Comparison of ENCODE assay signal across 33 cellular contexts in the genomic region with DNA sequence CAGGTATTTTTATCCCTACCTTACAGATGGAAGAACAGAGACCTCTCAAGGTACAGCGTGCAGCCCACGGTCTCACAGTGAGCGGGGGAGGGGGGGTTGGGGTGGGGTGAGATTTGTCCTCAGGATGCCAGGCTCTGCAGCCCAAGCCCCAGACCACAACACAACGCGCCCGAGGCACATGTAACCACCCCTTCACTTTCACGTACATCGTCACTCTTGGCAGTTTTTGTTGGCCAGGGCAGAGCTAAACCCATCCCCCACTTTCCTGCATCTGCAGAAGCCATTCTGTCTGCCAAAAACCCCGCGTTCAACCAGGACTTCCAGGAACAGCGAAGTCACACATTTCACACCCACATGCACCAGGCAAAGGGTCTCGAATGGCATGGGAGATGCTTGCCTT. TPM values are rescaled to one million over a fixed set of nuclear protein-coding genes. Genes with fewer than 3 reads are reported as not detected.
"Had no signal": no experiment of that assay in that cellular context is flagged by ENCODE, and none has a peak within 500 bp of the region (broad histone marks: within the 10 kb centered on the region; RNA-seq: fewer than 3 reads in every experiment).

No MANE protein-coding gene starts in this region.

- H3K4me3 ChIP-seq: stomach, suprapubic skin, testis, thoracic aorta, thyroid gland, tibial artery, tibial nerve, transverse colon, upper lobe of left lung, upper lobe of right lung, uterus, vagina had no signal

- DNase-seq: stimulated activated CD4-positive, alpha-beta T cell treated with anti-CD3 and anti-CD28 coated beads, Interleukin-2, amount 100 ng/mL, for 48 hours; stimulated activated CD4-positive, alpha-beta T cell treated with anti-CD3 and anti-CD28 coated beads, Interleukin-4, amount 100 ng/mL, for 1 hour; stimulated activated CD4-positive, alpha-beta T cell treated with anti-CD3 and anti-CD28 coated beads, Interleukin-4, amount 100 ng/mL, for 24 hours; stimulated activated CD4-positive, alpha-beta T cell treated with anti-CD3 and anti-CD28 coated beads, Interleukin-4, amount 100 ng/mL, for 4 hours; stimulated activated CD8-positive, alpha-beta memory T cell treated with anti-CD3 and anti-CD28 coated beads, Interleukin-4, amount 100 ng/mL, for 48 hours; stimulated activated naive B cell treated with anti-CD40 and anti-IgM and Interleukin-4, amounts not matched to agents 10 μg/mL and 1 μg/mL and 100 μg/mL, for 72 hours; stimulated activated naive CD4-positive, alpha-beta T cell; stimulated activated naive CD4-positive, alpha-beta T cell treated with Interleukin-2 at 50 U/mL for 16 hours; stimulated activated naive CD8-positive, alpha-beta T cell treated with anti-CD3 and anti-CD28 coated beads, Interleukin-15, amount 100 ng/mL, for 72 hours; stimulated activated naive CD8-positive, alpha-beta T cell treated with anti-CD3 and anti-CD28 coated beads, Interleukin-15, Interleukin-2, amounts not matched to agents 100 U/mL and 50 U/mL, for 24 hours; stomach; substantia nigra; testis; thyroid gland; tibial artery; transverse colon; trophoblast cell; upper lobe of left lung; upper lobe of right lung; uterus had no signal

- H3K27ac Mint-ChIP-seq: stimulated activated effector memory CD8-positive, alpha-beta T cell treated with anti-CD3 and anti-CD28 coated beads, Interleukin-12 subunit alpha, Interleukin-12 subunit beta, amount 100 ng/mL, for 72 hours; stimulated activated memory B cell treated with anti-CD40 and anti-IgM and Interleukin-4, amounts not matched to agents 10 μg/mL and 1 μg/mL and 100 μg/mL, for 72 hours; stimulated activated naive B cell treated with anti-CD40 and anti-IgM and Interleukin-4, amounts not matched to agents 10 μg/mL and 1 μg/mL and 100 μg/mL, for 72 hours; stimulated activated naive CD8-positive, alpha-beta T cell treated with anti-CD3 and anti-CD28 coated beads, Interleukin-15, amount 100 ng/mL, for 72 hours; stimulated activated naive CD8-positive, alpha-beta T cell treated with anti-CD3 and anti-CD28 coated beads, Interleukin-15, Interleukin-2, amounts not matched to agents 100 ng/mL and 50 ng/mL, for 24 hours; type B pancreatic cell had no signal

- H3K27ac ChIP-seq: stomach, suprapubic skin, testis, thoracic aorta, thyroid gland, tibial artery, transverse colon, upper lobe of left lung, upper lobe of right lung, uterus, vagina had no signal

- H3K4me3 Mint-ChIP-seq: stimulated activated effector memory CD8-positive, alpha-beta T cell treated with anti-CD3 and anti-CD28 coated beads, Interleukin-12 subunit alpha, Interleukin-12 subunit beta, amount 100 ng/mL, for 72 hours; stimulated activated memory B cell treated with anti-CD40 and anti-IgM and Interleukin-4, amounts not matched to agents 10 μg/mL and 1 μg/mL and 100 μg/mL, for 72 hours; stimulated activated naive B cell treated with anti-CD40 and anti-IgM and Interleukin-4, amounts not matched to agents 10 μg/mL and 1 μg/mL and 100 μg/mL, for 72 hours; stimulated activated naive CD8-positive, alpha-beta T cell treated with anti-CD3 and anti-CD28 coated beads, Interleukin-15, amount 100 ng/mL, for 72 hours; stimulated activated naive CD8-positive, alpha-beta T cell treated with anti-CD3 and anti-CD28 coated beads, Interleukin-15, Interleukin-2, amounts not matched to agents 100 ng/mL and 50 ng/mL, for 24 hours; type B pancreatic cell had no signal

- H3K36me3 ChIP-seq: stomach, suprapubic skin, thoracic aorta, thyroid gland, tibial artery, tibial nerve, transverse colon, upper lobe of left lung, upper lobe of right lung, uterus, vagina had no signal

- H3K4me1 Mint-ChIP-seq: stimulated activated effector memory CD8-positive, alpha-beta T cell treated with anti-CD3 and anti-CD28 coated beads, Interleukin-12 subunit alpha, Interleukin-12 subunit beta, amount 100 ng/mL, for 72 hours; stimulated activated memory B cell treated with anti-CD40 and anti-IgM and Interleukin-4, amounts not matched to agents 10 μg/mL and 1 μg/mL and 100 μg/mL, for 72 hours; stimulated activated naive B cell treated with anti-CD40 and anti-IgM and Interleukin-4, amounts not matched to agents 10 μg/mL and 1 μg/mL and 100 μg/mL, for 72 hours had no signal

- FAIRE-seq: urothelium cell line had no signal

- H3K36me3 Mint-ChIP-seq: stimulated activated effector memory CD8-positive, alpha-beta T cell treated with anti-CD3 and anti-CD28 coated beads, Interleukin-12 subunit alpha, Interleukin-12 subunit beta, amount 100 ng/mL, for 72 hours; stimulated activated memory B cell treated with anti-CD40 and anti-IgM and Interleukin-4, amounts not matched to agents 10 μg/mL and 1 μg/mL and 100 μg/mL, for 72 hours; stimulated activated naive B cell treated with anti-CD40 and anti-IgM and Interleukin-4, amounts not matched to agents 10 μg/mL and 1 μg/mL and 100 μg/mL, for 72 hours; type B pancreatic cell had no signal

- H3K27me3 ChIP-seq: suprapubic skin, testis, thyroid gland, tibial nerve, transverse colon, upper lobe of left lung, upper lobe of right lung, uterus, vagina had no signal

- H3K4me1 ChIP-seq: stomach, suprapubic skin, testis, thyroid gland, transverse colon, upper lobe of left lung, upper lobe of right lung, uterus, vagina had no signal

- ATAC-seq: stimulated activated effector memory CD8-positive, alpha-beta T cell treated with anti-CD3 and anti-CD28 coated beads, Interleukin-12 subunit alpha, Interleukin-12 subunit beta, amount 100 ng/mL, for 72 hours; stimulated activated memory B cell treated with anti-CD40 and anti-IgM and Interleukin-4, amounts not matched to agents 10 μg/mL and 1 μg/mL and 100 μg/mL, for 72 hours; stimulated activated naive B cell treated with anti-CD40 and anti-IgM and Interleukin-4, amounts not matched to agents 10 μg/mL and 1 μg/mL and 100 μg/mL, for 72 hours; stimulated activated naive CD8-positive, alpha-beta T cell treated with anti-CD3 and anti-CD28 coated beads, Interleukin-15, amount 100 ng/mL, for 72 hours; stimulated activated naive CD8-positive, alpha-beta T cell treated with anti-CD3 and anti-CD28 coated beads, Interleukin-15, Interleukin-2, amounts not matched to agents 100 U/mL and 50 U/mL, for 24 hours; upper lobe of right lung had no signal

- H3K9me3 ChIP-seq: suprapubic skin, testis, thoracic aorta, thyroid gland, tibial artery, tibial nerve, transverse colon, upper lobe of left lung, upper lobe of right lung, uterus, vagina had no signal

- H3K9me3 Mint-ChIP-seq: stimulated activated effector memory CD8-positive, alpha-beta T cell treated with anti-CD3 and anti-CD28 coated beads, Interleukin-12 subunit alpha, Interleukin-12 subunit beta, amount 100 ng/mL, for 72 hours; stimulated activated memory B cell treated with anti-CD40 and anti-IgM and Interleukin-4, amounts not matched to agents 10 μg/mL and 1 μg/mL and 100 μg/mL, for 72 hours; stimulated activated naive B cell treated with anti-CD40 and anti-IgM and Interleukin-4, amounts not matched to agents 10 μg/mL and 1 μg/mL and 100 μg/mL, for 72 hours; stimulated activated naive CD8-positive, alpha-beta T cell treated with anti-CD3 and anti-CD28 coated beads, Interleukin-15, amount 100 ng/mL, for 72 hours; stimulated activated naive CD8-positive, alpha-beta T cell treated with anti-CD3 and anti-CD28 coated beads, Interleukin-15, Interleukin-2, amounts not matched to agents 100 ng/mL and 50 ng/mL, for 24 hours; type B pancreatic cell had no signal

RNA-seq across cellular contexts. Expression of a gene that starts 9.4 kb away (rescaled TPM):
- total RNA-seq: stomach, subcutaneous adipose tissue, suprapubic skin, temporal lobe, thoracic aorta, thyroid gland, tibial nerve, transverse colon, upper lobe of left lung, upper lobe of right lung, ureter, urinary bladder, uterus, vagina had no signal
- polyA plus RNA-seq: stomach, urinary bladder had no signal
